In genomic region chr10:133373104-133373624, GRCh38 we compare ENCODE assay signal across 8 cellular contexts. TPM values are rescaled to one million over a fixed set of nuclear protein-coding genes. Genes with fewer than 3 reads are reported as not detected.
A peak's percentile ranks its signal among the peaks of the same experiment; 100 is the strongest.
DNase-seq lines count a peak whose midpoint lies in the region; ATAC-seq and TF ChIP-seq lines count a peak whose summit lies in the region.

Gene ECHS1, minus strand, starts transcription at chr10:133373354. Its CDS starts 21 bp downstream, at chr10:133373333.

- H3K4me3 Mint-ChIP-seq in T-cell (peak within 1 kb of the TSS; percentile 79), type B pancreatic cell (peak within 1 kb of the TSS; percentile 89)

- peaks cover 0 to 36% (median 26%) of the 10 kb centered on the region in 9 donors for H3K36me3 ChIP-seq in heart left ventricle

- H3K4me1 Mint-ChIP-seq in T-cell (peaks cover 6 to 18% (median 7%) of the 10 kb centered on the region in 3 donors), type B pancreatic cell (ENCODE audit: unreplicated experiment) (peaks cover 10% of the 10 kb centered on the region)

- H3K27me3 ChIP-seq in heart left ventricle = no peaks in the 10 kb centered on the region

- peaks cover 5% of the 10 kb centered on the region for H3K36me3 Mint-ChIP-seq in T-cell
- no peaks in the 10 kb centered on the region for H3K36me3 Mint-ChIP-seq in type B pancreatic cell

- intact Hi-C loops in heart left ventricle (cut with DNase I) (no loop called here), posterior cingulate gyrus (cut with DNase I) (loop anchor here (5.0 kb wide), 1 partner anchor 46 kb away; no protein-coding TSS in a partner anchor)

- H3K9me3 Mint-ChIP-seq in T-cell (no peaks in the 10 kb centered on the region), type B pancreatic cell (no peaks in the 10 kb centered on the region)

- peak; percentile 83 for ATAC-seq in HG02840 (IDR thresholded peaks at IDR 0.05; ENCODE audit: low FRiP score, unreplicated experiment)
- ATAC-seq in T-cell (replicated peaks in 1 of 4) = peak; percentile 99
- ATAC-seq in heart left ventricle = peak; percentile 96 to 99 (median 98)

- POLR2A ChIA-PET in T-cell (lab: Charles Lee) = no interaction called here

- H3K27ac ChIP-seq in adipose tissue (ENCODE audit: low read depth, low read length) (no peak within 1 kb of the TSS), heart left ventricle (peak within 1 kb of the TSS; percentile 81 to 96 (median 88))

- peaks cover 0 to 25% (median 17%) of the 10 kb centered on the region in 12 donors for H3K4me1 ChIP-seq in heart left ventricle

- WGBS in adipose tissue, 3 donors = 0% methylated on average over 27 to 57 of the region's 57 CpGs
- WGBS in heart left ventricle, 4 donors = 0 to 3% (median 0%) methylated on average over 16 to 57 of the region's 57 CpGs

- H3K27ac Mint-ChIP-seq in T-cell (peak within 1 kb of the TSS; percentile 31 to 76), type B pancreatic cell (peak within 1 kb of the TSS; percentile 44)

- H3K9me3 ChIP-seq in heart left ventricle = no peaks in the 10 kb centered on the region

- H3K4me3 ChIP-seq in GM12875 (ENCODE audit: low read depth, low read length) (peak within 1 kb of the TSS; percentile 73), heart left ventricle (peak within 1 kb of the TSS; percentile 35 to 93 (median 80))

- H3K27me3 Mint-ChIP-seq in T-cell (no peaks in the 10 kb centered on the region), type B pancreatic cell (no peaks in the 10 kb centered on the region)

- peak; percentile 96 for DNase-seq in NCI-H1436 (lab: John Stamatoyannopoulos, UW)
- DNase-seq in T-cell = peak; percentile 77 to 94 (median 88)
- peak; percentile 97 to 99 (median 98) for DNase-seq in heart left ventricle
- DNase-seq in posterior cingulate gyrus = peak; percentile 87 to 99 (median 96)
- DNase-seq in type B pancreatic cell (ENCODE audit: extremely low spot score, unreplicated experiment) = peak; percentile 99

- no peak for TF ChIP-seq CTCF in GM12875 (IDR thresholded peaks at IDR 0.05; ENCODE audit: borderline replicate concordance, insufficient read depth, low read depth, low read length)
- TF ChIP-seq CTCF in heart left ventricle (IDR thresholded peaks at IDR 0.05) = no peak
- no peak for TF ChIP-seq CTCF in type B pancreatic cell (conservative IDR thresholded peaks at IDR 0.05)

- CTCF ChIA-PET in T-cell (lab: Charles Lee) = no interaction called here

- TF ChIP-seq POLR2A in heart left ventricle (IDR thresholded peaks at IDR 0.05) = peak in 1 of 2 donors; percentile 85

RNA-seq across cellular contexts. Expression of gene ECHS1, which starts in this region (rescaled TPM):
- total RNA-seq in T-cell (10 to 100 TPM; 17.6 to 31.7 (median 27.2) TPM), heart left ventricle (100 to 1,000 TPM; 148 to 303 (median 201) TPM), type B pancreatic cell (ENCODE audit: low replicate concordance) (106 and 127 TPM in 2 replicates)
- polyA plus RNA-seq in adipose tissue (100 to 1,000 TPM in 2 of 3 donors, 10 to 100 TPM in 1; 82.3 to 405 (median 199) TPM), heart left ventricle (100 to 1,000 TPM; 132 to 217 TPM)
